13 cellular contexts compared by ENCODE assay signal in genomic region chr4:123405212-123405856, GRCh38. TPM values are rescaled to one million over a fixed set of nuclear protein-coding genes. Genes with fewer than 3 reads are reported as not detected.
DNase-seq lines count a peak whose midpoint lies in the region; ATAC-seq and TF ChIP-seq lines count a peak whose summit lies in the region.
"Had no signal": no experiment of that assay in that cellular context is flagged by ENCODE, and none has a peak within 500 bp of the region (broad histone marks: within the 10 kb centered on the region; RNA-seq: fewer than 3 reads in every experiment).

No MANE protein-coding gene starts in this region.

- no peak overlapping the region for H3K4me3 Mint-ChIP-seq in H9
- H3K4me3 Mint-ChIP-seq: activated naive CD4-positive, alpha-beta T cell treated with anti-CD3 and anti-CD28 coated beads, Interleukin-2, amount 10 ng/mL, durations not matched to agents 7 days and 5 days had no signal

- H3K9ac ChIP-seq in H9 (ENCODE audit: extremely low read depth, insufficient read length, low read length) (no peak overlapping the region), fibroblast of lung (ENCODE audit: insufficient read depth, low read length) (no peak overlapping the region), rectal smooth muscle tissue (ENCODE audit: low read length) (no peak overlapping the region)

- DNase-seq in H9 (no peak), NCI-H524 treated with DMSO at 0.1 percent for 48 hours (lab: John Stamatoyannopoulos, UW) (peak; percentile 86), fibroblast of lung (ENCODE audit: low read depth in 2 of 2) (no peak), activated gamma-delta T cell (lab: John Stamatoyannopoulos, UW) (no peak), HCEC 1CT (no peak), T-helper 1 cell (no peak)
- DNase-seq: activated naive CD4-positive, alpha-beta T cell treated with anti-CD3 and anti-CD28 coated beads, Interleukin-2, amount 10 ng/mL, durations not matched to agents 7 days and 5 days; caudate nucleus; islet precursor cell; NCI-H2227 treated with DMSO at 0.1 percent for 48 hours; stimulated activated CD4-positive, alpha-beta T cell treated with anti-CD3 and anti-CD28 coated beads, Interleukin-2, amount 100 ng/mL, for 48 hours had no signal

- no peak overlapping the region for H2BK5ac ChIP-seq in H9 (ENCODE audit: insufficient read length, low read length)

- H3K56ac ChIP-seq in H9 (ENCODE audit: insufficient read length, low read depth, low read length) = no peak overlapping the region

- H4K20me1 ChIP-seq in H9 (ENCODE audit: control insufficient read depth, insufficient read depth, insufficient read length) (no peaks in the 10 kb centered on the region), fibroblast of lung (ENCODE audit: control insufficient read depth, extremely low read depth, insufficient read depth, low read length) (no peaks in the 10 kb centered on the region)

- no peaks in the 10 kb centered on the region; the same call in 1 of the 2 replicates for H3K4me1 ChIP-seq in H9 (ENCODE audit: insufficient read depth, low read length)
- peaks cover 8% of the 10 kb centered on the region for H3K4me1 ChIP-seq in fibroblast of lung (ENCODE audit: control insufficient read depth, extremely low read depth, insufficient read depth, low read length)
- peaks cover 2% of the 10 kb centered on the region for H3K4me1 ChIP-seq in rectal smooth muscle tissue (ENCODE audit: control insufficient read depth, insufficient read depth, low read length)

- H3K23ac ChIP-seq in H9 (ENCODE audit: insufficient read length, low read depth, low read length) = no peak overlapping the region

- H3K27me3 ChIP-seq in H9 (ENCODE audit: insufficient read depth, low read length) (no peaks in the 10 kb centered on the region), fibroblast of lung (ENCODE audit: control insufficient read depth, insufficient read depth, low read length) (no peaks in the 10 kb centered on the region), rectal smooth muscle tissue (ENCODE audit: control insufficient read depth, insufficient read depth, low read length) (no peaks in the 10 kb centered on the region)

- no peak overlapping the region for H3K18ac ChIP-seq in H9 (ENCODE audit: insufficient read length, low read depth, low read length)

- H3K36me3 Mint-ChIP-seq in H9 (ENCODE audit: insufficient read depth in 1 of 3, low read depth in 3 of 3) = peaks cover 27 to 38% (median 27%) of the 10 kb centered on the region in 3 experiments

- peaks cover 4% of the 10 kb centered on the region for H3K36me3 ChIP-seq in fibroblast of lung (ENCODE audit: control insufficient read depth, insufficient read depth, low read length)
- peaks cover 7% of the 10 kb centered on the region for H3K36me3 ChIP-seq in rectal smooth muscle tissue (ENCODE audit: control insufficient read depth, insufficient read depth, low read length)

- no peak for ATAC-seq in HG03139 (IDR thresholded peaks at IDR 0.05; ENCODE audit: unreplicated experiment)

- H3K4ac ChIP-seq in H9 (ENCODE audit: low read depth, low read length) = no peak overlapping the region

- H2AK5ac ChIP-seq in H9 (ENCODE audit: insufficient read length, low read length) = no peak overlapping the region

- no peak overlapping the region for H3K14ac ChIP-seq in H9 (ENCODE audit: insufficient read depth, low read length)

- no peak overlapping the region for H2BK15ac ChIP-seq in H9 (ENCODE audit: low read depth, low read length)

- no peak for TF ChIP-seq CTCF in H9 (conservative IDR thresholded peaks at IDR 0.05)
- TF ChIP-seq CTCF in fibroblast of lung (conservative IDR thresholded peaks at IDR 0.05 in 1 of 2, IDR thresholded peaks at IDR 0.05 in 1 of 2; ENCODE audit: low read depth in 1 of 2, low read length in 2 of 2) = no peak

- H3K79me1 ChIP-seq in H9 (ENCODE audit: insufficient read depth, low read depth, low read length, poor library complexity, severe bottlenecking) = peaks cover 3% of the 10 kb centered on the region

- H3K4me1 Mint-ChIP-seq in H9 = peaks cover 45 to 51% of the 10 kb centered on the region in 2 experiments

- no peak overlapping the region for H3T11ph ChIP-seq in H9 (ENCODE audit: low read length)

- H3K4me2 ChIP-seq in H9 (ENCODE audit: insufficient read depth, insufficient read length, low read length) (no peak overlapping the region), fibroblast of lung (ENCODE audit: extremely low read depth, insufficient read depth, low read length) (peak overlapping the region; percentile 54)

- H2BK120ac ChIP-seq in H9 (ENCODE audit: low read depth, low read length, poor library complexity, severe bottlenecking) = no peak overlapping the region

- H4K91ac ChIP-seq in H9 (ENCODE audit: insufficient read length, low read depth, low read length) = no peak overlapping the region

- H4K5ac ChIP-seq in H9 (ENCODE audit: insufficient read length, low read depth, low read length) = no peak overlapping the region

- H3K27ac ChIP-seq in H9 (ENCODE audit: insufficient read length, low read depth, low read length) = no peak overlapping the region
- no peak overlapping the region for H3K27ac ChIP-seq in fibroblast of lung (ENCODE audit: insufficient read depth, low read length)
- peak overlapping the region; percentile 34 for H3K27ac ChIP-seq in rectal smooth muscle tissue (ENCODE audit: low read depth, low read length)

- no peak overlapping the region for H2BK20ac ChIP-seq in H9 (ENCODE audit: low read depth, low read length, poor library complexity, severe bottlenecking)

- H3K27me3 Mint-ChIP-seq in H9 (ENCODE audit: low read depth) = no peaks in the 10 kb centered on the region

- H3K9me3 ChIP-seq in H9 (ENCODE audit: control insufficient read depth, low read depth, low read length) = no peaks in the 10 kb centered on the region
- no peaks in the 10 kb centered on the region for H3K9me3 ChIP-seq in fibroblast of lung (ENCODE audit: control insufficient read depth, insufficient read depth, low read depth, low read length)

- H4K8ac ChIP-seq in H9 (replicated peaks; ENCODE audit: insufficient read length, low read depth, low read length) = no peak overlapping the region

- no peak overlapping the region for H2AFZ ChIP-seq in H9 (ENCODE audit: low read length)
- no peak overlapping the region for H2AFZ ChIP-seq in fibroblast of lung (ENCODE audit: low read length)

- WGBS in H9 (ENCODE audit: extremely low coverage, insufficient read length, low lambda C conversion rate) = no CpG with 5 or more reads among the region's 5 CpGs

- H3K79me2 ChIP-seq in H9 (ENCODE audit: insufficient read depth, low read length) (peaks cover 24% of the 10 kb centered on the region; the same call in 1 of the 2 replicates), fibroblast of lung (ENCODE audit: control insufficient read depth, insufficient read depth, low read length) (peaks cover 46% of the 10 kb centered on the region)

- no peaks in the 10 kb centered on the region; a peak in 1 of 5 replicates for H3K9me3 Mint-ChIP-seq in H9
- H3K9me3 Mint-ChIP-seq: activated naive CD4-positive, alpha-beta T cell treated with anti-CD3 and anti-CD28 coated beads, Interleukin-2, amount 10 ng/mL, durations not matched to agents 7 days and 5 days had no signal

- H3K27ac Mint-ChIP-seq in H9 = peak overlapping the region in 2 of 3 experiments; percentile 63 to 72; a peak in 2 of 7 replicates
- H3K27ac Mint-ChIP-seq: activated naive CD4-positive, alpha-beta T cell treated with anti-CD3 and anti-CD28 coated beads, Interleukin-2, amount 10 ng/mL, durations not matched to agents 7 days and 5 days had no signal

- H3K4me3 ChIP-seq in fibroblast of lung (replicated peaks in 1 of 4; ENCODE audit: control extremely low read depth in 1 of 4, insufficient read depth in 1 of 4, low read depth in 3 of 4, low read length in 4 of 4) (peak overlapping the region in 1 of 4 experiments; percentile 74), rectal smooth muscle tissue (ENCODE audit: low read length) (no peak overlapping the region)

- H3K23me2 ChIP-seq in H9 (ENCODE audit: insufficient read length, low read depth, low read length, poor library complexity, severe bottlenecking) = no peaks in the 10 kb centered on the region

- H2BK12ac ChIP-seq in H9 (ENCODE audit: insufficient read length, low read depth, low read length) = no peak overlapping the region

RNA-seq across cellular contexts. Expression of gene SPRY1, which starts 8.7 kb away (rescaled TPM):
- total RNA-seq in H9 (2021) (76.3 and 77.6 TPM in 2 replicates), fibroblast of lung (14.9 and 21.3 TPM in 2 replicates)
- 15.3 and 23.9 TPM in 2 replicates for polyA plus RNA-seq in fibroblast of lung
- 21.2 and 41.6 TPM in 2 replicates for polyA plus RNA-seq in fibroblast of lung (2012)
- polyA minus RNA-seq in fibroblast of lung (ENCODE audit: low replicate concordance) = 38.5 and 59.3 TPM in 2 replicates
